Comparison of ENCODE assay signal across 26 cellular contexts in genomic region chr7:15609287-15609686, GRCh38. TPM values are rescaled to one million over a fixed set of nuclear protein-coding genes. Genes with fewer than 3 reads are reported as not detected.
DNase-seq lines count a peak whose midpoint lies in the region; ATAC-seq lines count a peak whose summit lies in the region.
"Had no signal": no experiment of that assay in that cellular context is flagged by ENCODE, and none has a peak within 500 bp of the region (broad histone marks: within the 10 kb centered on the region; RNA-seq: fewer than 3 reads in every experiment).

No MANE protein-coding gene starts in this region.

- peak; percentile 86 for DNase-seq in NCI-H2107 treated with DMSO at 0.1 percent for 48 hours (lab: John Stamatoyannopoulos, UW; ENCODE audit: unreplicated experiment)
- no peak for DNase-seq in NCI-H2107 (lab: John Stamatoyannopoulos, UW)
- peak; percentile 82 for DNase-seq in NCI-H2171 treated with DMSO at 0.1 percent for 48 hours (lab: John Stamatoyannopoulos, UW)
- DNase-seq in left lobe of liver (ENCODE audit: low spot score) = no peak
- DNase-seq: C1 segment of cervical spinal cord; Caco-2; CD8-positive, alpha-beta T cell; DMS79 treated with DMSO at 0.1 percent for 48 hours; GF-D8; HCEC 1CT; MV-4-11; NCI-H1105; NCI-H1436 treated with DMSO at 0.1 percent for 48 hours; NCI-H187 treated with DMSO at 0.1 percent for 48 hours; NCI-H446 treated with DMSO at 0.1 percent for 48 hours; NCI-H526 treated with DMSO at 0.1 percent for 48 hours; SHP77 had no signal

- ATAC-seq in left lobe of liver (peak; percentile 40), HG02870 (IDR thresholded peaks at IDR 0.05; ENCODE audit: unreplicated experiment) (no peak), HG03439 (IDR thresholded peaks at IDR 0.05; ENCODE audit: unreplicated experiment) (no peak)
- no peak for ATAC-seq in activated CD4-positive, CD25-positive, alpha-beta regulatory T cell treated with anti-CD3 and anti-CD28 coated beads, Interleukin-2, amount 50 U/mL, for 24 hours
- ATAC-seq: CD8-positive, alpha-beta T cell; Panc1 had no signal

RNA-seq across cellular contexts. Expression of gene AGMO, which starts 47.5 kb away (rescaled TPM):
- total RNA-seq in left lobe of liver = 33.0 TPM
- total RNA-seq: A172; CD8-positive, alpha-beta T cell; LHCN-M2; MCF 10A; OCI-LY7; T-helper 1 cell treated with Interleukin-12 subunit alpha and Interleukin-12 subunit beta and Interleukin-4 antibody, amounts not matched to agents 30 ng/mL and 1 ng/mL, for 36 hours had no signal

Comparison
In these comparisons a context has a peak if more than half of its experiments do, and no peak if none do; other contexts are left out.
1. DNase-seq: peak in NCI-H2107 treated with DMSO at 0.1 percent for 48 hours (single experiment) and NCI-H2171 treated with DMSO at 0.1 percent for 48 hours (single experiment); none in NCI-H2107 (single experiment) and left lobe of liver (single experiment).